10 cellular contexts compared by ENCODE assay signal in genomic region chr12:4506870-4507269, GRCh38. TPM values are rescaled to one million over a fixed set of nuclear protein-coding genes. Genes with fewer than 3 reads are reported as not detected.
A peak's percentile ranks its signal among the peaks of the same experiment; 100 is the strongest.
DNase-seq lines count a peak whose midpoint lies in the region; ATAC-seq and TF ChIP-seq lines count a peak whose summit lies in the region.
"Had no signal": no experiment of that assay in that cellular context is flagged by ENCODE, and none has a peak within 500 bp of the region (broad histone marks: within the 10 kb centered on the region; RNA-seq: fewer than 3 reads in every experiment).

No MANE protein-coding gene starts in this region.

- intact Hi-C loops in natural killer cell (cut with micrococcal nuclease) = no loop called here

- H3K4me1 Mint-ChIP-seq in natural killer cell (peaks cover 15 to 16% of the 10 kb centered on the region in 2 donors), progenitor cell of endocrine pancreas (ENCODE audit: low read depth) (peaks cover 4% of the 10 kb centered on the region)

- no peaks in the 10 kb centered on the region for H3K27me3 Mint-ChIP-seq in natural killer cell (ENCODE audit: low read depth in 2 of 2)
- H3K27me3 Mint-ChIP-seq in progenitor cell of endocrine pancreas = no peaks in the 10 kb centered on the region

- no peak for TF ChIP-seq CTCF in natural killer cell (IDR thresholded peaks at IDR 0.05)
- no peak for TF ChIP-seq CTCF in progenitor cell of endocrine pancreas (IDR thresholded peaks at IDR 0.05; ENCODE audit: unreplicated experiment)

- peak overlapping the region; percentile 11 to 22 for H3K27ac Mint-ChIP-seq in natural killer cell
- H3K27ac Mint-ChIP-seq in progenitor cell of endocrine pancreas = no peak overlapping the region

- no peak for DNase-seq in activated CD4-positive, CD25-positive, alpha-beta regulatory T cell (lab: John Stamatoyannopoulos, UW)
- DNase-seq in T follicular helper cell (ENCODE audit: low read depth) = peak; percentile 1
- DNase-seq in natural killer cell = no peak
- DNase-seq in SK-N-DZ (ENCODE audit: low spot score) = no peak
- DNase-seq in NCI-H69 (lab: John Stamatoyannopoulos, UW) = no peak
- DNase-seq in progenitor cell of endocrine pancreas (ENCODE audit: low spot score, unreplicated experiment) = no peak
- DNase-seq: NCI-H345 had no signal

- H3K4me3 Mint-ChIP-seq in natural killer cell (peak overlapping the region; percentile 0), progenitor cell of endocrine pancreas (ENCODE audit: low read depth) (no peak overlapping the region)

- peaks cover 16% of the 10 kb centered on the region for H3K36me3 Mint-ChIP-seq in natural killer cell
- H3K36me3 Mint-ChIP-seq in progenitor cell of endocrine pancreas (ENCODE audit: insufficient read depth) = peaks cover 11% of the 10 kb centered on the region

- peak; percentile 100 for ATAC-seq in activated CD4-positive, CD25-positive, alpha-beta regulatory T cell treated with anti-CD3 and anti-CD28 coated beads, Interleukin-2, amount 50 U/mL, for 24 hours
- ATAC-seq in HG02678 (IDR thresholded peaks at IDR 0.05; ENCODE audit: unreplicated experiment) (peak; percentile 87), natural killer cell (peak in 2 of 3 donors; percentile 57 to 64)
- ATAC-seq: A549 had no signal

- H3K9me3 Mint-ChIP-seq in natural killer cell (no peaks in the 10 kb centered on the region), progenitor cell of endocrine pancreas (ENCODE audit: low read depth) (no peaks in the 10 kb centered on the region)

RNA-seq across cellular contexts. Expression of gene RAD51AP1, which starts 31.8 kb away (rescaled TPM):
- total RNA-seq in natural killer cell (1 to 10 TPM; 3.4 to 5.4 (median 5.2) TPM), progenitor cell of endocrine pancreas (33.4 and 40.1 TPM in 2 replicates)
- polyA plus RNA-seq in SK-N-DZ (2014; cell fraction: cytosol; rRNA removed) = 144 and 145 TPM in 2 replicates
- 268 and 303 TPM in 2 replicates for polyA plus RNA-seq in SK-N-DZ (2014; cell fraction: nucleus; rRNA removed)

RNA-seq across cellular contexts. Expression of gene DYRK4, which starts 55.1 kb away (rescaled TPM):
- total RNA-seq in natural killer cell (10 to 100 TPM; 11.3 to 15.3 (median 14.2) TPM), progenitor cell of endocrine pancreas (27.6 and 30.8 TPM in 2 replicates)
- 32.7 and 56.6 TPM in 2 replicates for polyA plus RNA-seq in SK-N-DZ (2014; cell fraction: cytosol; rRNA removed)
- 65.9 and 73.9 TPM in 2 replicates for polyA plus RNA-seq in SK-N-DZ (2014; cell fraction: nucleus; rRNA removed)
